Comparison of ENCODE assay signal across 13 cellular contexts in the genomic region with DNA sequence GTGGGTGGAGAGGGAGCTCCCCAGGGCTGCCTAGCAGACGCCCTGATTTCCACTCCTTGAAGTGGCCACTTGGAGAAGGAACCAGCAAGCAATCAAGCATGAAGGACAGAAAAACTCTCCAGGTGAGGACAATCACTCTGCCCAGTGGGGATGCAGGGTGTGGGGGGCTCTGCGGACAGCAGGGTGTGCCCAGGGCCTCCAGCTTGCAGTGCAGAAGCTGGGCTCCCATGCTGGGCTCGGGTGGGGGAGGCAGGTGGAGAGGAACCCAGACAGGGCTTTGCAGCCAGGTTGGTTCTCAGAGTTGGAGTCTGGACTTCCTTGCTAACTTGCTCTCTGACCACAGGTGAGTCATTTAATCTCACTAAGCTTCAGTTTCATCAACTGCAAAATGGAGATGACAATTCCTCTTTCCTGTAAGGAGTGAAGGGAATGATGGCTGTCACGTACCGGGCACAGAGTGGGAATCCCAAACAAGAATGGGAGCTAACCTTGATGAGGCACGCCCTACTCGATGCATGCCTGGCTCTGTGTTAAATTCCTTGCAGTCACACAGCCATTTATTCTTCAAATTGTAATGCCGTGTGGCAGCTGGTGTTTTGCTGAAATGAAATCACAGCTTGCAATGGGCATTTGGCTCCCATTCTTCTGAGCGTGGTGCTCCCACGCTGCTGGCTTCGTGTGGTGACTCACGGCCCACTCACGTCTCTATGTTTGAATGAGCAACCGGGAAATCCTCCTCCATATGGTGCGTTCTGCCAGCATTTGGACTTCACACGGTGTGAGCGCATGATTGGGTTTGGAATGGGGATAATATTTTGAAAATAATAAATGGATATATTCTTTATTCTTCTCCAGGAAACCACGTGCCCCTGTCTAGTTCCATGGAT.
DNase-seq lines count a peak whose midpoint lies in the region; ATAC-seq lines count a peak whose summit lies in the region.
"Had no signal": no experiment of that assay in that cellular context is flagged by ENCODE, and none has a peak within 500 bp of the region (broad histone marks: within the 10 kb centered on the region; RNA-seq: fewer than 3 reads in every experiment).

No MANE protein-coding gene starts in this region.

- DNase-seq in DMS79 treated with DMSO at 0.1 percent for 48 hours (lab: John Stamatoyannopoulos, UW), result peak; percentile 97
- peak; percentile 10 for DNase-seq in NCI-H146 treated with DMSO at 0.1 percent for 48 hours (lab: John Stamatoyannopoulos, UW; ENCODE audit: unreplicated experiment)
- DNase-seq in astrocyte of the hippocampus (ENCODE audit: low read depth, low spot score), result peak; percentile 11
- peak; percentile 75 for DNase-seq in kidney tubule cell (ENCODE audit: low spot score)
- DNase-seq in NCI-H510A treated with DMSO at 0.1 percent for 48 hours (lab: John Stamatoyannopoulos, UW), result no peak
- DNase-seq: Kasumi-1; left colon; SIG-M5; stimulated activated naive B cell treated with anti-CD40 and anti-IgM and Interleukin-4, amounts not matched to agents 10 μg/mL and 1 μg/mL and 100 μg/mL, for 72 hours had no signal

- ATAC-seq in GM21825 (IDR thresholded peaks at IDR 0.05; ENCODE audit: unreplicated experiment) (no peak), GM18517 (IDR thresholded peaks at IDR 0.05; ENCODE audit: unreplicated experiment) (no peak)
- ATAC-seq in activated CD4-positive, CD25-positive, alpha-beta regulatory T cell treated with anti-CD3 and anti-CD28 coated beads, Interleukin-2, amount 50 U/mL, for 24 hours, result no peak
- ATAC-seq: left colon; right lobe of liver; stimulated activated naive B cell treated with anti-CD40 and anti-IgM and Interleukin-4, amounts not matched to agents 10 μg/mL and 1 μg/mL and 100 μg/mL, for 72 hours had no signal
